In genomic region chr6:135557582-135557981, GRCh38 we compare ENCODE assay signal across 17 cellular contexts.
A peak's percentile ranks its signal among the peaks of the same experiment; 100 is the strongest.
DNase-seq lines count a peak whose midpoint lies in the region; ATAC-seq, FAIRE-seq and TF ChIP-seq lines count a peak whose summit lies in the region.
"Had no signal": no experiment of that assay in that cellular context is flagged by ENCODE, and none has a peak within 500 bp of the region (broad histone marks: within the 10 kb centered on the region; RNA-seq: fewer than 3 reads in every experiment).

No MANE protein-coding gene starts in this region.

- no peak overlapping the region for H3K4me3 ChIP-seq in smooth muscle cell

- TF ChIP-seq CTCF in smooth muscle cell (IDR thresholded peaks at IDR 0.05; ENCODE audit: borderline replicate concordance, insufficient read depth, poor library complexity, severe bottlenecking): no peak

- FAIRE-seq in frontal cortex (lab: Jason Lieb, UNC): no peak

- peaks cover 15% of the 10 kb centered on the region for H3K27me3 Mint-ChIP-seq in stimulated activated naive CD8-positive, alpha-beta T cell treated with anti-CD3 and anti-CD28 coated beads, Interleukin-15, Interleukin-2, amounts not matched to agents 100 ng/mL and 50 ng/mL, for 24 hours
- H3K27me3 Mint-ChIP-seq in stimulated activated naive CD8-positive, alpha-beta T cell treated with anti-CD3 and anti-CD28 coated beads, Interleukin-15, amount 100 ng/mL, for 72 hours: peaks cover 22% of the 10 kb centered on the region
- no peaks in the 10 kb centered on the region for H3K27me3 Mint-ChIP-seq in activated T-helper 2 cell treated with anti-CD3 and anti-CD28 coated beads, Interferon-gamma antibody, Interleukin-2, Interleukin-4, amounts not matched to agents 10 μg/mL and 5 μg/mL and 100 μg/mL, durations not matched to agents 14 hours and 24 hours and 36 hours (ENCODE audit: low read depth)
- peaks cover 0 to 5% of the 10 kb centered on the region in 2 donors for H3K27me3 Mint-ChIP-seq in stimulated activated naive B cell treated with anti-CD40 and anti-IgM and Interleukin-4, amounts not matched to agents 10 μg/mL and 1 μg/mL and 100 μg/mL, for 72 hours

- ATAC-seq in stimulated activated naive CD8-positive, alpha-beta T cell treated with anti-CD3 and anti-CD28 coated beads, Interleukin-15, amount 100 ng/mL, for 72 hours: no peak
- peak; percentile 61 for ATAC-seq in HG02610 (IDR thresholded peaks at IDR 0.05; ENCODE audit: unreplicated experiment)
- ATAC-seq in stimulated activated naive B cell treated with anti-CD40 and anti-IgM and Interleukin-4, amounts not matched to agents 10 μg/mL and 1 μg/mL and 100 μg/mL, for 72 hours (replicated peaks): peak; percentile 75 to 79

- intact Hi-C loops in activated T-helper 2 cell treated with anti-CD3 and anti-CD28 coated beads, Interferon-gamma antibody, Interleukin-2, Interleukin-4, amounts not matched to agents 10 μg/mL and 5 μg/mL and 100 μg/mL, durations not matched to agents 14 hours and 24 hours and 36 hours (cut with micrococcal nuclease): no loop called here

- H3F3A ChIP-seq in smooth muscle cell (ENCODE audit: low read depth): no peaks in the 10 kb centered on the region

- no peak overlapping the region for H3K9ac ChIP-seq in smooth muscle cell (ENCODE audit: low read depth)

- no peak overlapping the region for H3K4me3 Mint-ChIP-seq in stimulated activated naive CD8-positive, alpha-beta T cell treated with anti-CD3 and anti-CD28 coated beads, Interleukin-15, Interleukin-2, amounts not matched to agents 100 ng/mL and 50 ng/mL, for 24 hours
- H3K4me3 Mint-ChIP-seq in stimulated activated naive CD8-positive, alpha-beta T cell treated with anti-CD3 and anti-CD28 coated beads, Interleukin-15, amount 100 ng/mL, for 72 hours: no peak overlapping the region
- H3K4me3 Mint-ChIP-seq in activated T-helper 2 cell treated with anti-CD3 and anti-CD28 coated beads, Interferon-gamma antibody, Interleukin-2, Interleukin-4, amounts not matched to agents 10 μg/mL and 5 μg/mL and 100 μg/mL, durations not matched to agents 14 hours and 24 hours and 36 hours (ENCODE audit: low read depth): no peak overlapping the region
- peak overlapping the region in 1 of 2 donors; percentile 5 for H3K4me3 Mint-ChIP-seq in stimulated activated naive B cell treated with anti-CD40 and anti-IgM and Interleukin-4, amounts not matched to agents 10 μg/mL and 1 μg/mL and 100 μg/mL, for 72 hours
- H3K4me3 Mint-ChIP-seq: CD4-positive, alpha-beta memory T cell had no signal

- H3K9me3 ChIP-seq in smooth muscle cell (replicated peaks; ENCODE audit: low read depth): no peaks in the 10 kb centered on the region

- H3K79me2 ChIP-seq in smooth muscle cell (ENCODE audit: low read depth): no peaks in the 10 kb centered on the region

- no peaks in the 10 kb centered on the region for H3K9me3 Mint-ChIP-seq in stimulated activated naive CD8-positive, alpha-beta T cell treated with anti-CD3 and anti-CD28 coated beads, Interleukin-15, Interleukin-2, amounts not matched to agents 100 ng/mL and 50 ng/mL, for 24 hours
- no peaks in the 10 kb centered on the region for H3K9me3 Mint-ChIP-seq in stimulated activated naive CD8-positive, alpha-beta T cell treated with anti-CD3 and anti-CD28 coated beads, Interleukin-15, amount 100 ng/mL, for 72 hours
- peaks cover 46% of the 10 kb centered on the region for H3K9me3 Mint-ChIP-seq in activated T-helper 2 cell treated with anti-CD3 and anti-CD28 coated beads, Interferon-gamma antibody, Interleukin-2, Interleukin-4, amounts not matched to agents 10 μg/mL and 5 μg/mL and 100 μg/mL, durations not matched to agents 14 hours and 24 hours and 36 hours
- no peaks in the 10 kb centered on the region for H3K9me3 Mint-ChIP-seq in stimulated activated naive B cell treated with anti-CD40 and anti-IgM and Interleukin-4, amounts not matched to agents 10 μg/mL and 1 μg/mL and 100 μg/mL, for 72 hours

- peak overlapping the region; percentile 16 for H3K27ac Mint-ChIP-seq in stimulated activated naive CD8-positive, alpha-beta T cell treated with anti-CD3 and anti-CD28 coated beads, Interleukin-15, Interleukin-2, amounts not matched to agents 100 ng/mL and 50 ng/mL, for 24 hours
- no peak overlapping the region for H3K27ac Mint-ChIP-seq in stimulated activated naive CD8-positive, alpha-beta T cell treated with anti-CD3 and anti-CD28 coated beads, Interleukin-15, amount 100 ng/mL, for 72 hours
- H3K27ac Mint-ChIP-seq in activated T-helper 2 cell treated with anti-CD3 and anti-CD28 coated beads, Interferon-gamma antibody, Interleukin-2, Interleukin-4, amounts not matched to agents 10 μg/mL and 5 μg/mL and 100 μg/mL, durations not matched to agents 14 hours and 24 hours and 36 hours: peak overlapping the region; percentile 70
- peak overlapping the region; percentile 68 for H3K27ac Mint-ChIP-seq in stimulated activated naive B cell treated with anti-CD40 and anti-IgM and Interleukin-4, amounts not matched to agents 10 μg/mL and 1 μg/mL and 100 μg/mL, for 72 hours
- H3K27ac Mint-ChIP-seq: CD4-positive, alpha-beta memory T cell had no signal

- no peak overlapping the region for H3K4me2 ChIP-seq in smooth muscle cell

- H2AFZ ChIP-seq in smooth muscle cell (ENCODE audit: low read depth): no peak overlapping the region

- no peaks in the 10 kb centered on the region for H3K36me3 Mint-ChIP-seq in stimulated activated naive CD8-positive, alpha-beta T cell treated with anti-CD3 and anti-CD28 coated beads, Interleukin-15, Interleukin-2, amounts not matched to agents 100 ng/mL and 50 ng/mL, for 24 hours (ENCODE audit: low read depth)
- peaks cover 65% of the 10 kb centered on the region for H3K36me3 Mint-ChIP-seq in activated T-helper 2 cell treated with anti-CD3 and anti-CD28 coated beads, Interferon-gamma antibody, Interleukin-2, Interleukin-4, amounts not matched to agents 10 μg/mL and 5 μg/mL and 100 μg/mL, durations not matched to agents 14 hours and 24 hours and 36 hours (ENCODE audit: low read depth)
- H3K36me3 Mint-ChIP-seq in stimulated activated naive B cell treated with anti-CD40 and anti-IgM and Interleukin-4, amounts not matched to agents 10 μg/mL and 1 μg/mL and 100 μg/mL, for 72 hours: no peaks in the 10 kb centered on the region
- H3K36me3 Mint-ChIP-seq: CD4-positive, alpha-beta memory T cell had no signal

- H3K27me3 ChIP-seq in smooth muscle cell (ENCODE audit: low read depth): no peaks in the 10 kb centered on the region

- 94% methylated on average over 2 of the region's 2 CpGs for WGBS in smooth muscle cell (ENCODE audit: low lambda C conversion rate)

- no peak for DNase-seq in stimulated activated naive CD8-positive, alpha-beta T cell treated with anti-CD3 and anti-CD28 coated beads, Interleukin-15, amount 100 ng/mL, for 72 hours
- DNase-seq in activated T-helper 2 cell treated with anti-CD3 and anti-CD28 coated beads, Interferon-gamma antibody, Interleukin-2, Interleukin-4, amounts not matched to agents 10 μg/mL and 5 μg/mL and 100 μg/mL, durations not matched to agents 14 hours and 24 hours and 36 hours (ENCODE audit: low spot score): no peak
- no peak for DNase-seq in stimulated activated naive B cell treated with anti-CD40 and anti-IgM and Interleukin-4, amounts not matched to agents 10 μg/mL and 1 μg/mL and 100 μg/mL, for 72 hours
- no peak for DNase-seq in smooth muscle cell (lab: John Stamatoyannopoulos, UW; ENCODE audit: unreplicated experiment)
- no peak for DNase-seq in frontal cortex (ENCODE audit: low spot score in 2 of 2)
- no peak for DNase-seq in NCI-H146 (lab: John Stamatoyannopoulos, UW)
- DNase-seq: C1 segment of cervical spinal cord; Calu3; CD4-positive, alpha-beta memory T cell; COR-L47; DMS53; DMS79 treated with DMSO at 0.1 percent for 48 hours; GOT3; H7; HCEC 1CT had no signal

- H3K4me1 ChIP-seq in smooth muscle cell (ENCODE audit: low read depth): no peaks in the 10 kb centered on the region

- peaks cover 32% of the 10 kb centered on the region for H3K4me1 Mint-ChIP-seq in stimulated activated naive CD8-positive, alpha-beta T cell treated with anti-CD3 and anti-CD28 coated beads, Interleukin-15, Interleukin-2, amounts not matched to agents 100 ng/mL and 50 ng/mL, for 24 hours (ENCODE audit: low read depth)
- H3K4me1 Mint-ChIP-seq in stimulated activated naive CD8-positive, alpha-beta T cell treated with anti-CD3 and anti-CD28 coated beads, Interleukin-15, amount 100 ng/mL, for 72 hours: peaks cover 35% of the 10 kb centered on the region
- peaks cover 60% of the 10 kb centered on the region for H3K4me1 Mint-ChIP-seq in activated T-helper 2 cell treated with anti-CD3 and anti-CD28 coated beads, Interferon-gamma antibody, Interleukin-2, Interleukin-4, amounts not matched to agents 10 μg/mL and 5 μg/mL and 100 μg/mL, durations not matched to agents 14 hours and 24 hours and 36 hours (ENCODE audit: low read depth)
- H3K4me1 Mint-ChIP-seq in stimulated activated naive B cell treated with anti-CD40 and anti-IgM and Interleukin-4, amounts not matched to agents 10 μg/mL and 1 μg/mL and 100 μg/mL, for 72 hours: peaks cover 11 to 40% of the 10 kb centered on the region in 2 donors
- H3K4me1 Mint-ChIP-seq: CD4-positive, alpha-beta memory T cell had no signal

- H4K20me1 ChIP-seq in smooth muscle cell (ENCODE audit: low read depth): no peaks in the 10 kb centered on the region

- no peak overlapping the region for H3K27ac ChIP-seq in smooth muscle cell (ENCODE audit: low read depth)

- no peaks in the 10 kb centered on the region for H3K36me3 ChIP-seq in smooth muscle cell (ENCODE audit: low read depth)

Comparison
In these comparisons a context has a peak if more than half of its experiments do, and no peak if none do; other contexts are left out.
1. H3K27ac Mint-ChIP-seq: peak in stimulated activated naive CD8-positive, alpha-beta T cell treated with anti-CD3 and anti-CD28 coated beads, Interleukin-15, Interleukin-2, amounts not matched to agents 100 ng/mL and 50 ng/mL, for 24 hours (single experiment), activated T-helper 2 cell treated with anti-CD3 and anti-CD28 coated beads, Interferon-gamma antibody, Interleukin-2, Interleukin-4, amounts not matched to agents 10 μg/mL and 5 μg/mL and 100 μg/mL, durations not matched to agents 14 hours and 24 hours and 36 hours (single experiment) and stimulated activated naive B cell treated with anti-CD40 and anti-IgM and Interleukin-4, amounts not matched to agents 10 μg/mL and 1 μg/mL and 100 μg/mL, for 72 hours (single experiment); none in stimulated activated naive CD8-positive, alpha-beta T cell treated with anti-CD3 and anti-CD28 coated beads, Interleukin-15, amount 100 ng/mL, for 72 hours (0 of 2).